ENCODE assay signal across 21 cellular contexts in genomic region chr13:61563645-61564044, GRCh38.
DNase-seq lines count a peak whose midpoint lies in the region; ATAC-seq, FAIRE-seq and TF ChIP-seq lines count a peak whose summit lies in the region.
"Had no signal": no experiment of that assay in that cellular context is flagged by ENCODE, and none has a peak within 500 bp of the region (broad histone marks: within the 10 kb centered on the region; RNA-seq: fewer than 3 reads in every experiment).

No MANE protein-coding gene starts in this region.

- H3K14ac ChIP-seq in neuronal stem cell (ENCODE audit: low read length): no peak overlapping the region

- H3K79me2 ChIP-seq in SK-N-SH (ENCODE audit: insufficient read depth) (no peaks in the 10 kb centered on the region), HepG2 (ENCODE audit: insufficient read depth, low read length) (no peaks in the 10 kb centered on the region)

- POLR2A ChIA-PET in SK-N-SH (lab: Yijun Ruan, JAX) (no interaction called here), HepG2 (lab: Yijun Ruan, JAX) (no interaction called here)

- no peak overlapping the region for H2AK5ac ChIP-seq in neuronal stem cell (ENCODE audit: low read depth, low read length)

- intact Hi-C loops in HepG2 (cut with micrococcal nuclease; ENCODE audit: unreplicated experiment): no loop called here
- intact Hi-C loops in thyroid gland (cut with DNase I): no loop called here

- H4K20me1 ChIP-seq in SK-N-SH (ENCODE audit: insufficient read depth) (no peaks in the 10 kb centered on the region), HepG2 (ENCODE audit: insufficient read depth, low read length) (no peaks in the 10 kb centered on the region)
- H4K20me1 ChIP-seq: BLaER1 had no signal

- H3K9me3 ChIP-seq in SK-N-SH: no peaks in the 10 kb centered on the region
- no peaks in the 10 kb centered on the region; the same call in none of the 2 replicates for H3K9me3 ChIP-seq in HepG2 (ENCODE audit: low read length)
- peaks cover 0 to 3% of the 10 kb centered on the region in 2 donors for H3K9me3 ChIP-seq in neuronal stem cell (replicated peaks in 1 of 2; ENCODE audit: control insufficient read depth in 2 of 2, insufficient read depth in 1 of 2, low read depth in 1 of 2, low read length in 2 of 2)
- no peaks in the 10 kb centered on the region for H3K9me3 ChIP-seq in WERI-Rb-1 (ENCODE audit: severe bottlenecking)
- H3K9me3 ChIP-seq in thyroid gland: no peaks in the 10 kb centered on the region
- H3K9me3 ChIP-seq: BLaER1, Caco-2, HAP-1 had no signal

- TF ChIP-seq EP300 in SK-N-SH (IDR thresholded peaks at IDR 0.05; ENCODE audit: borderline replicate concordance in 1 of 2, low read depth in 1 of 2, low read length in 1 of 2) (no peak), HepG2 (IDR thresholded peaks at IDR 0.05; ENCODE audit: low read depth in 2 of 2, low read length in 2 of 2) (no peak), HepG2 (CRISPR knock-in tag; IDR thresholded peaks at IDR 0.05; ENCODE audit: borderline replicate concordance) (no peak)

- in situ Hi-C loops in HepG2 (cut with HindIII; ENCODE audit: extremely low pct_ligation_motif_present, low pct_unique_long_range_greater_than_20kb): no loop called here

- H3K9ac ChIP-seq in SK-N-SH (no peak overlapping the region), HepG2 (ENCODE audit: insufficient read depth, low read depth, low read length) (no peak overlapping the region), neuronal stem cell (ENCODE audit: low read depth, low read length, poor library complexity) (no peak overlapping the region)
- H3K9ac ChIP-seq: BLaER1 had no signal

- no peak overlapping the region for H2BK15ac ChIP-seq in neuronal stem cell (ENCODE audit: low read length)

- no peak for TF ChIP-seq POLR2A in HepG2 (IDR thresholded peaks at IDR 0.05; ENCODE audit: insufficient read depth in 1 of 2, low read depth in 2 of 2, low read length in 2 of 2)
- no peak for TF ChIP-seq POLR2A in thyroid gland (IDR thresholded peaks at IDR 0.05)

- no peak overlapping the region for H2BK5ac ChIP-seq in neuronal stem cell (ENCODE audit: low read length)

- H2BK120ac ChIP-seq in neuronal stem cell (ENCODE audit: low read depth, low read length): no peak overlapping the region

- H3K79me1 ChIP-seq in neuronal stem cell (ENCODE audit: low read depth, low read length): no peaks in the 10 kb centered on the region

- no peak overlapping the region for H3K4ac ChIP-seq in neuronal stem cell (ENCODE audit: low read length)

- CTCF ChIA-PET in SK-N-SH (lab: Yijun Ruan, JAX): interaction anchor here (1.2 kb wide), 1 partner anchor 150 kb away, joined by 3 read pairs; no protein-coding TSS in a partner anchor
- CTCF ChIA-PET in HepG2 (lab: Yijun Ruan, JAX; ENCODE audit: low intra/inter-chr PET ratio, low total read pairs): no interaction called here

- H3K4me2 ChIP-seq in SK-N-SH: no peak overlapping the region
- H3K4me2 ChIP-seq in HepG2 (ENCODE audit: low read depth, low read length): no peak overlapping the region
- no peak overlapping the region for H3K4me2 ChIP-seq in neuronal stem cell (ENCODE audit: insufficient read depth, low read length, poor library complexity, severe bottlenecking)
- H3K4me2 ChIP-seq: BLaER1 had no signal

- H3K4me3 ChIP-seq in SK-N-SH (ENCODE audit: low read depth in 2 of 2, low read length in 1 of 2) (no peak overlapping the region), HepG2 (replicated peaks in 1 of 3; ENCODE audit: insufficient read depth in 1 of 3, low read depth in 2 of 3, low read length in 3 of 3) (no peak overlapping the region), neuronal stem cell (ENCODE audit: low read length in 2 of 2) (no peak overlapping the region), WERI-Rb-1 (ENCODE audit: low read depth, low read length) (no peak overlapping the region), thyroid gland (replicated peaks in 1 of 3) (no peak overlapping the region)
- H3K4me3 ChIP-seq: BLaER1, GM12878, HAP-1 had no signal

- ATAC-seq in SK-N-SH treated with all-trans-retinoic acid at 6 μM for 48 hours (no peak), HepG2 (peak; percentile 70)
- ATAC-seq: CD8-positive, alpha-beta T cell; GM12878 had no signal

- TF ChIP-seq RAD21 in SK-N-SH (IDR thresholded peaks at IDR 0.05; ENCODE audit: low read length): no peak
- TF ChIP-seq RAD21 in HepG2 (CRISPR knock-in tag; IDR thresholded peaks at IDR 0.05): no peak

- no peaks in the 10 kb centered on the region for H3K36me3 ChIP-seq in SK-N-SH (replicated peaks in 1 of 2; ENCODE audit: control insufficient read depth in 1 of 2, insufficient read depth in 2 of 2, low read length in 1 of 2)
- no peaks in the 10 kb centered on the region for H3K36me3 ChIP-seq in HepG2 (replicated peaks in 1 of 2; ENCODE audit: control insufficient read depth in 1 of 2, insufficient read depth in 2 of 2, low read length in 2 of 2)
- no peaks in the 10 kb centered on the region for H3K36me3 ChIP-seq in neuronal stem cell (replicated peaks in 1 of 2; ENCODE audit: control insufficient read depth in 2 of 2, insufficient read depth in 2 of 2, low read length in 2 of 2)
- no peaks in the 10 kb centered on the region for H3K36me3 ChIP-seq in WERI-Rb-1
- H3K36me3 ChIP-seq in thyroid gland: no peaks in the 10 kb centered on the region
- H3K36me3 ChIP-seq: BLaER1, HAP-1 had no signal

- H2BK12ac ChIP-seq in neuronal stem cell (ENCODE audit: low read length): no peak overlapping the region

- BruUV-seq in HepG2 (replicated peaks; lab: Mats Ljungman, UMichigan): no TSS peak

- DNase-seq in SK-N-SH (peak; percentile 6), HepG2 (ENCODE audit: low spot score) (no peak), neuronal stem cell (ENCODE audit: low spot score) (no peak), WERI-Rb-1 (no peak), thyroid gland (no peak), GM20000 (ENCODE audit: low spot score) (no peak)
- DNase-seq: Caco-2; CD4-positive, CD25-positive, alpha-beta regulatory T cell; CD8-positive, alpha-beta T cell; DMS 273 treated with DMSO at 0.1 percent for 48 hours; DMS79; EL; GDM1; GOT3 had no signal

- 0% methylated on average over 1 of the region's 1 CpG for WGBS in SK-N-SH (ENCODE audit: low lambda C conversion rate)
- 0% methylated on average over 1 of the region's 1 CpG for WGBS in HepG2 (ENCODE audit: low lambda C conversion rate)
- WGBS in neuronal stem cell (ENCODE audit: extremely low coverage in 2 of 2, insufficient read length in 2 of 2, insufficient replicate concordance in 1 of 2), 2 donors: no CpG with 5 or more reads among the region's 1 CpG
- WGBS in thyroid gland, 2 donors: 21 to 51% methylated on average over 1 of the region's 1 CpG

- no peak overlapping the region for H3K23ac ChIP-seq in neuronal stem cell (ENCODE audit: low read depth, low read length, poor library complexity)

- H3K4me1 ChIP-seq in SK-N-SH (ENCODE audit: control insufficient read depth in 1 of 2, insufficient read depth in 2 of 2, low read depth in 1 of 2, low read length in 1 of 2): no peaks in the 10 kb centered on the region; a peak in 1 of 4 replicates
- H3K4me1 ChIP-seq in HepG2 (ENCODE audit: insufficient read depth, low read length): no peaks in the 10 kb centered on the region
- H3K4me1 ChIP-seq in neuronal stem cell (ENCODE audit: control insufficient read depth in 2 of 2, insufficient read depth in 1 of 2, low read depth in 1 of 2, low read length in 2 of 2): no peaks in the 10 kb centered on the region
- no peaks in the 10 kb centered on the region for H3K4me1 ChIP-seq in thyroid gland
- H3K4me1 ChIP-seq: BLaER1, Caco-2, HAP-1 had no signal

- H2AFZ ChIP-seq in SK-N-SH (ENCODE audit: low read depth): no peak overlapping the region
- peak overlapping the region; percentile 27 for H2AFZ ChIP-seq in HepG2 (ENCODE audit: low read length)
- H2AFZ ChIP-seq in neuronal stem cell (ENCODE audit: low read length): peak overlapping the region; percentile 23

- no peak overlapping the region for H3K18ac ChIP-seq in neuronal stem cell (ENCODE audit: low read length)

- no peak overlapping the region for H4K91ac ChIP-seq in neuronal stem cell (ENCODE audit: low read depth, low read length, poor library complexity)

- H4K8ac ChIP-seq in neuronal stem cell (ENCODE audit: low read depth, low read length): no peak overlapping the region

- no peak for FAIRE-seq in HepG2 (lab: Jason Lieb, UNC)
- FAIRE-seq: GM12878, H54 had no signal

- no peaks in the 10 kb centered on the region for H3F3A ChIP-seq in SK-N-SH (replicated peaks; ENCODE audit: insufficient read depth)

- H3K27me3 ChIP-seq in SK-N-SH (ENCODE audit: insufficient read depth) (no peaks in the 10 kb centered on the region), HepG2 (ENCODE audit: control insufficient read depth in 1 of 2, insufficient read depth in 2 of 2, low read length in 2 of 2) (no peaks in the 10 kb centered on the region), neuronal stem cell (ENCODE audit: control insufficient read depth in 3 of 3, insufficient read depth in 3 of 3, low read depth in 1 of 3, low read length in 3 of 3) (no peaks in the 10 kb centered on the region), WERI-Rb-1 (ENCODE audit: insufficient read depth, low read depth, severe bottlenecking) (no peaks in the 10 kb centered on the region), thyroid gland (no peaks in the 10 kb centered on the region)
- H3K27me3 ChIP-seq: BLaER1 had no signal

- H3K27ac ChIP-seq in SK-N-SH (ENCODE audit: low read depth in 2 of 2, low read length in 1 of 2) (no peak overlapping the region), HepG2 (ENCODE audit: extremely low read length, insufficient read depth, low read length) (no peak overlapping the region), neuronal stem cell (replicated peaks; ENCODE audit: low read length) (no peak overlapping the region), WERI-Rb-1 (no peak overlapping the region), thyroid gland (no peak overlapping the region)
- H3K27ac ChIP-seq: 22Rv1, BLaER1, C4-2B had no signal

- TF ChIP-seq CTCF in SK-N-SH (IDR thresholded peaks at IDR 0.05) (no peak), HepG2 (CRISPR knock-in tag; IDR thresholded peaks at IDR 0.05) (no peak), WERI-Rb-1 (IDR thresholded peaks at IDR 0.05; ENCODE audit: low read depth, low read length) (no peak), thyroid gland (IDR thresholded peaks at IDR 0.05) (no peak), GM20000 (IDR thresholded peaks at IDR 0.05; ENCODE audit: extremely low read depth, missing control alignments) (no peak)

- H3K9me2 ChIP-seq in SK-N-SH: no peaks in the 10 kb centered on the region

TF ChIP-seq in SK-N-SH, 30 proteins besides CTCF, POLR2A, EP300 and RAD21 (continues in another document):
- TF ChIP-seq TCF12 (IDR thresholded peaks at IDR 0.05) (no peak), FOXJ3 (CRISPR knock-in tag; IDR thresholded peaks at IDR 0.05) (no peak), ELF1 (IDR thresholded peaks at IDR 0.05) (no peak), SMC3 (IDR thresholded peaks at IDR 0.05; ENCODE audit: low read depth, low read length) (no peak)

TF ChIP-seq in SK-N-SH treated with all-trans-retinoic acid at 6 μM for 48 hours, 23 proteins besides CTCF, POLR2A, EP300 and RAD21:
- TF ChIP-seq PPARA (CRISPR knock-in tag; IDR thresholded peaks at IDR 0.05; ENCODE audit: borderline replicate concordance): no peak
- no peak for TF ChIP-seq TCF4 (CRISPR knock-in tag; IDR thresholded peaks at IDR 0.05; ENCODE audit: borderline replicate concordance)

TF ChIP-seq in HepG2, 621 proteins besides CTCF, POLR2A, EP300 and RAD21 (continues in another document):
- TF ChIP-seq MED1 (CRISPR knock-in tag; IDR thresholded peaks at IDR 0.05): no peak
